In genomic region chr15:80693682-80694623, GRCh38 we compare ENCODE assay signal across 8 cellular contexts. TPM values are rescaled to one million over a fixed set of nuclear protein-coding genes. Genes with fewer than 3 reads are reported as not detected.
DNase-seq lines count a peak whose midpoint lies in the region; ATAC-seq and TF ChIP-seq lines count a peak whose summit lies in the region.

No MANE protein-coding gene starts in this region.

- no peaks in the 10 kb centered on the region for H3K9me2 ChIP-seq in OCI-LY1 (ENCODE audit: low read depth, low read length)

- H3K4me3 ChIP-seq in cardiac muscle cell (peak overlapping the region; percentile 78), OCI-LY1 (ENCODE audit: low read depth, low read length, poor library complexity, severe bottlenecking) (peak overlapping the region; percentile 77)

- H3K9me3 ChIP-seq in cardiac muscle cell (ENCODE audit: low read depth), result no peaks in the 10 kb centered on the region
- H3K9me3 ChIP-seq in OCI-LY1 (ENCODE audit: low read length), result no peaks in the 10 kb centered on the region

- H3K4me2 ChIP-seq in OCI-LY1 (ENCODE audit: low read length), result peak overlapping the region; percentile 79

- H4K20me1 ChIP-seq in OCI-LY1 (ENCODE audit: insufficient read depth, low read length), result no peaks in the 10 kb centered on the region

- H3K27ac ChIP-seq in cardiac muscle cell (no peak overlapping the region), OCI-LY1 (ENCODE audit: low read depth, low read length, poor library complexity, severe bottlenecking) (no peak overlapping the region)

- no peaks in the 10 kb centered on the region for H3F3A ChIP-seq in OCI-LY1 (ENCODE audit: insufficient read depth, low read length)

- TF ChIP-seq CTCF in cardiac muscle cell (IDR thresholded peaks at IDR 0.05; ENCODE audit: low read depth, low read length), result no peak
- no peak for TF ChIP-seq CTCF in OCI-LY1 (IDR thresholded peaks at IDR 0.05; ENCODE audit: low read length)

- H3K79me2 ChIP-seq in OCI-LY1 (ENCODE audit: insufficient read depth, low read length), result no peaks in the 10 kb centered on the region

- ATAC-seq in Right ventricle myocardium inferior, result no peak
- ATAC-seq in HG03521 (IDR thresholded peaks at IDR 0.05; ENCODE audit: unreplicated experiment), result no peak

- H2AFZ ChIP-seq in OCI-LY1 (ENCODE audit: low read length), result peak overlapping the region; percentile 22; the same call in 1 of the 2 replicates

- DNase-seq in cardiac muscle cell (ENCODE audit: low read depth in 1 of 2, low spot score in 1 of 2) (no peak), Right ventricle myocardium inferior (ENCODE audit: missing footprints) (no peak), dermis blood vessel endothelial cell (peak; percentile 41), myocyte (ENCODE audit: low read depth) (peak; percentile 49), nucleus accumbens (lab: John Stamatoyannopoulos, UW) (no peak)
- DNase-seq in activated CD4-positive, alpha-beta T cell treated with anti-CD3 and anti-CD28 coated beads, Interleukin-2, amount 50 U/mL, for 48 hours, result no peak

- H3K27me3 ChIP-seq in cardiac muscle cell (peaks cover 20% of the 10 kb centered on the region), OCI-LY1 (ENCODE audit: insufficient read depth, low read length) (no peaks in the 10 kb centered on the region)

- intact Hi-C loops in Right ventricle myocardium inferior (cut with DNase I), result loop anchor here (10.0 kb wide), 1 partner anchor 291 kb away; the partner anchor contains the start of gene MESD

- H3K4me1 ChIP-seq in cardiac muscle cell (ENCODE audit: low read depth), result no peaks in the 10 kb centered on the region
- H3K4me1 ChIP-seq in OCI-LY1 (ENCODE audit: insufficient read depth, low read length, severe bottlenecking), result peaks cover 18% of the 10 kb centered on the region

- H3K36me3 ChIP-seq in cardiac muscle cell, result no peaks in the 10 kb centered on the region
- H3K36me3 ChIP-seq in OCI-LY1 (ENCODE audit: insufficient read depth, low read length), result no peaks in the 10 kb centered on the region

- H3K9ac ChIP-seq in OCI-LY1 (ENCODE audit: low read length), result peak overlapping the region; percentile 76

RNA-seq across cellular contexts. Expression of gene ABHD17C, which starts 1.2 kb away (rescaled TPM):
- total RNA-seq in cardiac muscle cell, result 1.4 and 1.7 TPM in 2 replicates
- 6.0 and 12.9 TPM in 2 replicates for polyA plus RNA-seq in cardiac muscle cell
- total RNA-seq in Right ventricle myocardium inferior, result 7.5 TPM
- 4.6 and 8.1 TPM in 2 replicates for total RNA-seq in dermis blood vessel endothelial cell
- 5.1 and 5.7 TPM in 2 replicates for total RNA-seq in myocyte
- 17.7 TPM for polyA plus RNA-seq in myocyte (2012)

Comparison
In these comparisons a context has a peak if more than half of its experiments do, and no peak if none do; other contexts are left out.
1. DNase-seq: peak in dermis blood vessel endothelial cell (single experiment) and myocyte (single experiment); none in cardiac muscle cell (0 of 2), Right ventricle myocardium inferior (single experiment), activated CD4-positive, alpha-beta T cell treated with anti-CD3 and anti-CD28 coated beads, Interleukin-2, amount 50 U/mL, for 48 hours (0 of 2) and nucleus accumbens (0 of 56).